23 cellular contexts compared by ENCODE assay signal in the genomic region with DNA sequence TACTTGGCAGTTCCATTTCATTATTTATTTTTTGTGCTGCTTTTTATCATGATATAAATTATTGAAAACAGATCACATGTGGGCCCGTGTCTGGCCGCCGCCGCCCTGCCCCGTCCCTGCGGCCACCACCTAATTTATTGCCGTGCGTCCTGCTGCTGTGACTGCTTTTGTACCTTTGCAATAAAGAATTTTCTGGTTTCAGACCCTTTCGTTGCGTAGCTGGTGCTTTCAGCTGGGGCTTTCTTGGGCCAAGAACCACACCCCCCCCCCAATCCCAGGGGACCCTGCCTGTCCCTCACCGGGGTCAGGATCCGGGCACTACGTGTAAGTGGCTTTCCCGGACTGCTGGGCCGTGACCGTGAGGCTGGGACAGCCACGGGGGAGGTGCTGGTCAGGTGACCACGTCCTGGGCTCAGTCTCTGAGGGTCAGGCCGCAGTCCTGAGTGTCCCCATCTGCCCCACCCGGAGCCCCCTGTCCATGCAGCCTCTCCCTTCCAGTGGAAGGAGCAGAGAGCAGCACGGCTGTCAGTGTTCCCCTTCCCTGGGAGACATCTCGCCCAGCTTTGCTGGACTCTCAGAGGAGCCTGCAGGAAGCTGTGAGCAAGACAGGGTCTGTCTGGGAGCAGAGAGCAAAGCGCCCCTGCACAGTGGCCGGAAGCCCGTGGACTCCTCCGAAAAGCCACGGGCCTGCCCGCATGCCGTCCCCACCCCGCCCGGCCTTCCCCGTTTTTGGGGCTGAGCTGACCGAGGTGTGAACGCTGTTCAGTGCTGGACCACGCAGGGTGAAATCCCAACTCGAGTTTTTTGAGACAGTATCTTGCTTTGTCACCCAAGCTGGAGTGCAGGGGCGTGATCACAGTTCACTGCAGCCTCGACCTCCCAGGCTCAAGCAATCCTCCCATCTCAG. TPM values are rescaled to one million over a fixed set of nuclear protein-coding genes. Genes with fewer than 3 reads are reported as not detected.
DNase-seq lines count a peak whose midpoint lies in the region; ATAC-seq and TF ChIP-seq lines count a peak whose summit lies in the region.
"Had no signal": no experiment of that assay in that cellular context is flagged by ENCODE, and none has a peak within 500 bp of the region (broad histone marks: within the 10 kb centered on the region; RNA-seq: fewer than 3 reads in every experiment).

No MANE protein-coding gene starts in this region.

- H3K27ac ChIP-seq in HCT116 (ENCODE audit: low read depth, low read length), result peak overlapping the region; percentile 10; the same call in 1 of the 2 replicates
- peak overlapping the region; percentile 10 to 48 (median 32) for H3K27ac ChIP-seq in gastrocnemius medialis
- H3K27ac ChIP-seq: cardiac muscle cell, neural progenitor cell had no signal

- no peaks in the 10 kb centered on the region; the same call in 1 of the 2 replicates for H4K20me1 ChIP-seq in HCT116 (ENCODE audit: insufficient read depth)

- TF ChIP-seq CTCF in HCT116 (IDR thresholded peaks at IDR 0.05 in 2 of 3, conservative IDR thresholded peaks at IDR 0.05 in 1 of 3; ENCODE audit: borderline replicate concordance in 1 of 3, insufficient read depth in 1 of 3, low read depth in 2 of 3, low read length in 2 of 3) (no peak), gastrocnemius medialis (IDR thresholded peaks at IDR 0.05 in 4 of 5, conservative IDR thresholded peaks at IDR 0.05 in 1 of 5) (no peak)

- H3K36me3 ChIP-seq in HCT116 (ENCODE audit: control insufficient read depth in 1 of 2, insufficient read depth in 2 of 2, low read length in 2 of 2), result peaks cover 9 to 19% of the 10 kb centered on the region in 2 experiments; a peak in 3 of 4 replicates
- H3K36me3 ChIP-seq in gastrocnemius medialis, result peaks cover 0 to 53% of the 10 kb centered on the region in 2 donors
- H3K36me3 ChIP-seq: cardiac muscle cell, neural progenitor cell had no signal

- no peak overlapping the region for H3K4me3 ChIP-seq in HCT116 (replicated peaks in 1 of 2; ENCODE audit: low read depth in 1 of 2, low read length in 2 of 2)
- H3K4me3 ChIP-seq in gastrocnemius medialis, result no peak overlapping the region
- H3K4me3 ChIP-seq: cardiac muscle cell, neural progenitor cell, tibial artery had no signal

- CTCF ChIA-PET in HCT116 (lab: Charles Lee), result interaction anchor here (1.2 kb wide), 1 partner anchor 13 kb away, joined by 4 read pairs; a partner anchor contains a TSS

- no peak overlapping the region for H2AFZ ChIP-seq in HCT116 (ENCODE audit: low read depth, low read length, poor library complexity, severe bottlenecking)
- H2AFZ ChIP-seq: neural progenitor cell had no signal

- BruUV-seq in HCT116 (replicated peaks; lab: Mats Ljungman, UMichigan), result no TSS peak

- intact Hi-C loops in HCT116 (cut with micrococcal nuclease) (no loop called here), gastrocnemius medialis (cut with DNase I; ENCODE audit: low total_unique reads) (no loop called here)

- in situ Hi-C loops in gastrocnemius medialis (cut with MboI; ENCODE audit: low sequenced_read_pairs in 4 of 4), result no loop called here

- H3K4me1 ChIP-seq in HCT116 (ENCODE audit: control insufficient read depth in 1 of 2, insufficient read depth in 2 of 2, low read length in 2 of 2) (peaks cover 1 to 3% of the 10 kb centered on the region in 2 experiments; a peak in 2 of 4 replicates), gastrocnemius medialis (peaks cover 7 to 16% of the 10 kb centered on the region in 2 donors)
- H3K4me1 ChIP-seq: neural progenitor cell had no signal

- TF ChIP-seq POLR2A in HCT116 (IDR thresholded peaks at IDR 0.05; ENCODE audit: borderline replicate concordance, extremely low read depth, insufficient read depth, insufficient read length) (no peak), gastrocnemius medialis (IDR thresholded peaks at IDR 0.05) (no peak)

- ATAC-seq in HCT116 (peak; percentile 18), gastrocnemius medialis (no peak), HG03432 (IDR thresholded peaks at IDR 0.05; ENCODE audit: unreplicated experiment) (no peak)
- ATAC-seq: stimulated activated memory B cell treated with anti-CD40 and anti-IgM and Interleukin-4, amounts not matched to agents 10 μg/mL and 1 μg/mL and 100 μg/mL, for 72 hours had no signal

- H3K79me2 ChIP-seq in HCT116 (ENCODE audit: insufficient read depth, low read length), result peaks cover 19% of the 10 kb centered on the region

- no peak overlapping the region for H3K9ac ChIP-seq in HCT116 (ENCODE audit: low read length)
- H3K9ac ChIP-seq: neural progenitor cell had no signal

- H3K27me3 ChIP-seq in HCT116 (ENCODE audit: insufficient read depth, low read length), result no peaks in the 10 kb centered on the region
- H3K27me3 ChIP-seq in gastrocnemius medialis, result no peaks in the 10 kb centered on the region
- H3K27me3 ChIP-seq: cardiac muscle cell, neural progenitor cell, tibial artery had no signal

- TF ChIP-seq RAD21 in HCT116 (IDR thresholded peaks at IDR 0.05; ENCODE audit: low read depth), result no peak

- RAD21 ChIA-PET in HCT116 (lab: Charles Lee; ENCODE audit: low non-redundant PET in 1 of 2, low total read pairs in 2 of 2, uncharacterized antibody in 2 of 2, unreplicated experiment in 2 of 2), result no interaction called here

- DNase-seq in activated CD8-positive, alpha-beta memory T cell treated with anti-CD3 and anti-CD28 coated beads, Interleukin-2, amount 50 U/mL, for 4 hours, result peak; percentile 16
- DNase-seq in activated CD8-positive, alpha-beta memory T cell treated with anti-CD3 and anti-CD28 coated beads, Interleukin-2, amount 50 U/mL, for 48 hours, result no peak
- DNase-seq in HCT116 (ENCODE audit: low read depth, low spot score) (no peak), islet precursor cell (peak; percentile 53), gastrocnemius medialis (no peak), hepatic stellate cell (ENCODE audit: low spot score) (no peak), NCI-H2171 treated with DMSO at 0.1 percent for 48 hours (lab: John Stamatoyannopoulos, UW) (no peak)
- DNase-seq: activated CD4-positive, CD25-positive, alpha-beta regulatory T cell treated with anti-CD3 and anti-CD28 coated beads, Interleukin-2, amount 50 U/mL, for 72 hours; DND-41; effector CD4-positive, alpha-beta T cell; GOT3; immature natural killer cell; KBM-7; mesendoderm; MV-4-11; NCI-H1930; NCI-H446 treated with DMSO at 0.1 percent for 48 hours had no signal

- H3K9me2 ChIP-seq in HCT116 (ENCODE audit: insufficient read depth), result no peaks in the 10 kb centered on the region

- H3K9me3 ChIP-seq in HCT116 (ENCODE audit: control insufficient read depth in 1 of 2, insufficient read depth in 1 of 2, low read depth in 1 of 2, low read length in 2 of 2), result no peaks in the 10 kb centered on the region
- H3K9me3 ChIP-seq in gastrocnemius medialis, result no peaks in the 10 kb centered on the region
- H3K9me3 ChIP-seq: tibial artery had no signal

- POLR2A ChIA-PET in HCT116 (lab: Charles Lee), result interaction anchor here (1.1 kb wide), 1 partner anchor 12 kb away, joined by 4 read pairs; a partner anchor contains a TSS

- no peak overlapping the region for H3K4me2 ChIP-seq in HCT116 (ENCODE audit: low read length)
- H3K4me2 ChIP-seq: neural progenitor cell had no signal

TF ChIP-seq in HCT116, 20 proteins besides CTCF, POLR2A, EP300 and RAD21:
- no peak for TF ChIP-seq CEBPB (IDR thresholded peaks at IDR 0.05; ENCODE audit: low read depth)
- no peak for TF ChIP-seq CBX3 (IDR thresholded peaks at IDR 0.05; ENCODE audit: low read depth)
- no peak for TF ChIP-seq EZH2phosphoT487 (IDR thresholded peaks at IDR 0.05; ENCODE audit: borderline replicate concordance)
- TF ChIP-seq JUND (IDR thresholded peaks at IDR 0.05), result no peak

RNA-seq across cellular contexts. Expression of a gene that starts 12.6 kb away (rescaled TPM):
- total RNA-seq in HCT116 (2021; ENCODE audit: unreplicated experiment) (56.3 TPM), gastrocnemius medialis (100 to 1,000 TPM in 1 of 4 donors, 10 to 100 TPM in 3; 33.5 to 112 (median 75.3) TPM)
- 35.3 and 61.9 TPM in 2 replicates for polyA plus RNA-seq in HCT116 (2012)

RNA-seq across cellular contexts. Expression of a gene that starts 12.9 kb away (rescaled TPM):
- total RNA-seq in HCT116 (2021; ENCODE audit: unreplicated experiment) (34.8 TPM), gastrocnemius medialis (1 to 10 TPM in 3 of 4 donors, under 1 TPM in 1; 0.55 to 3.3 (median 1.3) TPM)
- polyA plus RNA-seq in HCT116 (2012), result 21.4 and 21.7 TPM in 2 replicates
- total RNA-seq: CD4-positive, alpha-beta memory T cell had no signal
- polyA plus RNA-seq: CD4-positive, alpha-beta memory T cell; immature natural killer cell had no signal

RNA-seq across cellular contexts. Expression of a gene that starts 26.7 kb away (rescaled TPM):
- 60.9 TPM for total RNA-seq in HCT116 (2021; ENCODE audit: unreplicated experiment)
- 82.1 and 82.9 TPM in 2 replicates for polyA plus RNA-seq in HCT116 (2012)
- 10 to 100 TPM; 25.4 to 46.4 (median 32.2) TPM for total RNA-seq in gastrocnemius medialis

RNA-seq across cellular contexts. Expression of a gene that starts 38.9 kb away (rescaled TPM):
- 167 TPM for total RNA-seq in HCT116 (2021; ENCODE audit: unreplicated experiment)
- 100 TPM in 2 replicates for polyA plus RNA-seq in HCT116 (2012)
- total RNA-seq in gastrocnemius medialis, result 100 to 1,000 TPM in 1 of 4 donors, 10 to 100 TPM in 3; 44.3 to 108 (median 78.8) TPM

Comparison
In these comparisons a context has a peak if more than half of its experiments do, and no peak if none do; other contexts are left out.
1. DNase-seq: peak in activated CD8-positive, alpha-beta memory T cell treated with anti-CD3 and anti-CD28 coated beads, Interleukin-2, amount 50 U/mL, for 4 hours (single experiment) and islet precursor cell (single experiment); none in activated CD8-positive, alpha-beta memory T cell treated with anti-CD3 and anti-CD28 coated beads, Interleukin-2, amount 50 U/mL, for 48 hours (single experiment), HCT116 (single experiment), gastrocnemius medialis (0 of 2), hepatic stellate cell (single experiment) and NCI-H2171 treated with DMSO at 0.1 percent for 48 hours (single experiment).